ENCODE assay signal across 8 cellular contexts in the genomic region with DNA sequence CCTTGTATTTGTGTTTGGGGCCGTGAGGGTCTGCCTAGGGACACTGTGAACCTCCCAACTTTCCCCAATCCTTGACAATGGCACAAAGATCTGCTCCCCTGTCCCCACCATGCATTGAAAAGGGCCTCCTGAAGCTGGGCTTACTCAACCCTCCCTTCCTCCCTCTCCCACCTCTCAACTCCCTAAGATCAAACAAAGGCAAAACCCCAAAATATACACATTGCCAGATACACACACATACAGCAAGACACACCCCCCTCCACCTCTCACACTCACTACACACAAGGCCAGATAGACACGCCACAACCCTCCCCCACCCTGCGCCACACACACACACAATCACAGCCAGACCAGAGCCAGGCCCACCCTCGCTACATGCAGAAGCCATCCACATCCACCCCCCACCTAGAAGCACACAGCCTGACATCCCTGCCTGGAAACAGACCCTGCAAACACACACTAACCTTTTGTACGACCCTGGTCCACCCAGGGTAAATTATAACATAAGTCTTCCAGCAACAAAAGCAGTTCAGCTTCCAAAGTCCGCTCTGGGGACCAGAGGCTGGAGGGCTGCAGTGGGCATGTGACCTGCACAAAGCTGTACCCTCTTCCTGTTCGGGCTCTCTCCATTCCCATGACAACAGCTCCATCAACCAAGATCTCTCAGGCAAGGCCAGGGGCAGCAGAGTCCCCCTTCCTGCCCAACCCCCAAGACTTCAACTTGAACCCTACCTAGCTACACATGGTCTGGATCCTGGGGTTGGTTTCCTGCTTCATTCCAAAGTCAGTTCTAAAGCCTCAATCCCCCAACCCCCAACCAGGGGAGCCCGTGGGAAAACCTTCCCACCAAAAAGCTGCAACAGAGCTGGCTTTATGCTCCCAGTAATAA. TPM values are rescaled to one million over a fixed set of nuclear protein-coding genes. Genes with fewer than 3 reads are reported as not detected.
A peak's percentile ranks its signal among the peaks of the same experiment; 100 is the strongest.
DNase-seq lines count a peak whose midpoint lies in the region; ATAC-seq and TF ChIP-seq lines count a peak whose summit lies in the region.

No MANE protein-coding gene starts in this region.

- H2AFZ ChIP-seq in DND-41 (ENCODE audit: low read depth, low read length) (no peak overlapping the region), OCI-LY3 (ENCODE audit: low read depth, low read length) (no peak overlapping the region), parathyroid adenoma (no peak overlapping the region)

- H3K27me3 ChIP-seq in DND-41 (ENCODE audit: insufficient read depth, low read length, poor library complexity) (no peaks in the 10 kb centered on the region), OCI-LY3 (ENCODE audit: low read depth, low read length) (no peaks in the 10 kb centered on the region), parathyroid adenoma (ENCODE audit: control insufficient read depth, insufficient read depth, low read length) (no peaks in the 10 kb centered on the region)

- intact Hi-C loops in lower leg skin (cut with DNase I; ENCODE audit: low total_unique reads), result no loop called here

- H3K27me3 Mint-ChIP-seq in endothelial cell (ENCODE audit: unreplicated experiment), result peaks cover 12% of the 10 kb centered on the region

- ATAC-seq in DND-41 (ENCODE audit: insufficient read depth, low read depth) (peak; percentile 11; the same call in 2 of the 3 replicates), HG02938 (IDR thresholded peaks at IDR 0.05; ENCODE audit: unreplicated experiment) (no peak)

- H3K4me3 Mint-ChIP-seq in endothelial cell (ENCODE audit: unreplicated experiment), result peak overlapping the region; percentile 87

- peaks cover 67% of the 10 kb centered on the region for H3K79me2 ChIP-seq in DND-41 (ENCODE audit: insufficient read depth, low read length)
- peaks cover 61% of the 10 kb centered on the region for H3K79me2 ChIP-seq in OCI-LY3 (ENCODE audit: low read length)
- H3K79me2 ChIP-seq in parathyroid adenoma, result peaks cover 10% of the 10 kb centered on the region

- peak overlapping the region; percentile 22 for H3K27ac Mint-ChIP-seq in endothelial cell (ENCODE audit: unreplicated experiment)

- no peak for TF ChIP-seq POLR2A in lower leg skin (IDR thresholded peaks at IDR 0.05)

- H3K36me3 Mint-ChIP-seq in endothelial cell (ENCODE audit: low read depth, unreplicated experiment), result peaks cover 18% of the 10 kb centered on the region

- H3K4me3 ChIP-seq in DND-41 (ENCODE audit: low read depth in 1 of 2, low read length in 2 of 2) (peak overlapping the region; percentile 93 to 97; a peak in 3 of 4 replicates), OCI-LY3 (ENCODE audit: low read length) (peak overlapping the region; percentile 86), parathyroid adenoma (ENCODE audit: low read depth, low read length) (peak overlapping the region; percentile 75), lower leg skin (ENCODE audit: low read depth, poor library complexity, severe bottlenecking) (no peak overlapping the region)

- no peaks in the 10 kb centered on the region for H3K9me3 Mint-ChIP-seq in endothelial cell (ENCODE audit: unreplicated experiment)

- H4K20me1 ChIP-seq in DND-41 (ENCODE audit: insufficient read depth, low read length) (peaks cover 40% of the 10 kb centered on the region; the same call in 1 of the 2 replicates), OCI-LY3 (ENCODE audit: insufficient read depth, low read length) (peaks cover 7% of the 10 kb centered on the region)

- no peak for DNase-seq in DND-41
- no peak for DNase-seq in endothelial cell (ENCODE audit: low spot score)
- no peak for DNase-seq in hepatic stellate cell (ENCODE audit: low spot score)
- DNase-seq in lower leg skin (ENCODE audit: low spot score in 2 of 2), result no peak
- DNase-seq in islet precursor cell, result no peak

- TF ChIP-seq CTCF in DND-41 (IDR thresholded peaks at IDR 0.05; ENCODE audit: borderline replicate concordance, extremely low read depth, low read length, poor library complexity, severe bottlenecking), result no peak
- no peak for TF ChIP-seq CTCF in OCI-LY3 (IDR thresholded peaks at IDR 0.05; ENCODE audit: low read depth, low read length)
- TF ChIP-seq CTCF in endothelial cell (IDR thresholded peaks at IDR 0.05; ENCODE audit: unreplicated experiment), result no peak
- no peak for TF ChIP-seq CTCF in parathyroid adenoma (IDR thresholded peaks at IDR 0.05)
- TF ChIP-seq CTCF in lower leg skin (IDR thresholded peaks at IDR 0.05), result no peak

- H3K27ac ChIP-seq in DND-41 (ENCODE audit: low read length) (peak overlapping the region; percentile 59), OCI-LY3 (ENCODE audit: low read length) (peak overlapping the region; percentile 80), parathyroid adenoma (peak overlapping the region; percentile 78)

- 60 to 69% methylated on average over 8 of the region's 8 CpGs for WGBS in lower leg skin, 2 donors

- peaks cover 48% of the 10 kb centered on the region for H3K4me1 Mint-ChIP-seq in endothelial cell (ENCODE audit: unreplicated experiment)

- H3K4me1 ChIP-seq in DND-41 (ENCODE audit: insufficient read depth, low read length) (peaks cover 50% of the 10 kb centered on the region), OCI-LY3 (ENCODE audit: low read length) (peaks cover 26% of the 10 kb centered on the region), parathyroid adenoma (peaks cover 35% of the 10 kb centered on the region)

- H3K9me3 ChIP-seq in DND-41 (ENCODE audit: insufficient read depth, low read length, severe bottlenecking), result no peaks in the 10 kb centered on the region
- H3K9me3 ChIP-seq in OCI-LY3 (ENCODE audit: insufficient read depth, low read length), result no peaks in the 10 kb centered on the region
- no peaks in the 10 kb centered on the region for H3K9me3 ChIP-seq in parathyroid adenoma (ENCODE audit: control insufficient read depth, low read length)

- H3K9ac ChIP-seq in DND-41 (ENCODE audit: low read depth, low read length) (peak overlapping the region; percentile 96; the same call in 1 of the 2 replicates), OCI-LY3 (ENCODE audit: low read length) (peak overlapping the region; percentile 99), parathyroid adenoma (no peak overlapping the region)

- H3K4me2 ChIP-seq in DND-41 (ENCODE audit: insufficient read depth, low read length) (peak overlapping the region; percentile 85), OCI-LY3 (ENCODE audit: low read length) (peak overlapping the region; percentile 91), parathyroid adenoma (ENCODE audit: low read length) (peak overlapping the region; percentile 79)

- peaks cover 6% of the 10 kb centered on the region; the same call in 1 of the 2 replicates for H3K36me3 ChIP-seq in DND-41 (ENCODE audit: insufficient read depth, low read length)
- H3K36me3 ChIP-seq in OCI-LY3 (replicated peaks; ENCODE audit: low read depth, low read length), result peaks cover 10% of the 10 kb centered on the region
- H3K36me3 ChIP-seq in parathyroid adenoma (ENCODE audit: control insufficient read depth, insufficient read depth, low read length), result no peaks in the 10 kb centered on the region

RNA-seq across cellular contexts. Expression of a gene that starts 1.9 kb away (rescaled TPM):
- total RNA-seq in endothelial cell (ENCODE audit: unreplicated experiment) (79.4 TPM), lower leg skin (10 to 100 TPM in 1 of 4 donors, 1 to 10 TPM in 3; 7.5 to 11.4 (median 8.6) TPM)

RNA-seq across cellular contexts. Expression of a gene that starts 6.3 kb away (rescaled TPM):
- total RNA-seq in endothelial cell (ENCODE audit: unreplicated experiment), result 175 TPM
- 100 to 1,000 TPM; 115 to 149 (median 139) TPM for total RNA-seq in lower leg skin

RNA-seq across cellular contexts. Expression of a gene that starts 16.1 kb away (rescaled TPM):
- total RNA-seq in endothelial cell (ENCODE audit: unreplicated experiment) (17.0 TPM), lower leg skin (1 to 10 TPM; 3.7 to 7.8 (median 5.4) TPM)

RNA-seq across cellular contexts. Expression of a gene that starts 41.2 kb away (rescaled TPM):
- total RNA-seq in endothelial cell (ENCODE audit: unreplicated experiment) (33.8 TPM), lower leg skin (10 to 100 TPM; 46.1 to 85.0 (median 54.0) TPM)

RNA-seq across cellular contexts. Expression of a gene that starts 53.1 kb away (rescaled TPM):
- total RNA-seq in endothelial cell (ENCODE audit: unreplicated experiment), result 91.7 TPM
- total RNA-seq in lower leg skin, result 10 to 100 TPM; 19.5 to 45.4 (median 33.6) TPM
